In genomic region chr17:82775033-82775823, GRCh38 we compare ENCODE assay signal across 8 cellular contexts. TPM values are rescaled to one million over a fixed set of nuclear protein-coding genes. Genes with fewer than 3 reads are reported as not detected.
A peak's percentile ranks its signal among the peaks of the same experiment; 100 is the strongest.
DNase-seq lines count a peak whose midpoint lies in the region; ATAC-seq and TF ChIP-seq lines count a peak whose summit lies in the region.

No MANE protein-coding gene starts in this region.

- no peak overlapping the region for H3K4me3 ChIP-seq in heart left ventricle
- H3K4me3 ChIP-seq in prostate gland: peak overlapping the region in 1 of 2 donors; percentile 7

- peak; percentile 31 for DNase-seq in NCI-H146 (lab: John Stamatoyannopoulos, UW)
- DNase-seq in NCI-H146 treated with DMSO at 0.1 percent for 48 hours (lab: John Stamatoyannopoulos, UW; ENCODE audit: unreplicated experiment): no peak
- peak; percentile 56 for DNase-seq in NCI-H69 (lab: John Stamatoyannopoulos, UW)
- DNase-seq in activated naive CD4-positive, alpha-beta T cell treated with anti-CD3 and anti-CD28 coated beads, Interleukin-2, amount 50 U/mL, for 72 hours (ENCODE audit: low spot score in 2 of 2): peak in 1 of 2 donors; percentile 57
- DNase-seq in heart left ventricle: peak in 4 of 5 donors; percentile 63 to 83 (median 70)
- peak; percentile 70 for DNase-seq in prostate gland (ENCODE audit: low spot score)

- peak; percentile 52 to 66 for ATAC-seq in activated naive CD4-positive, alpha-beta T cell treated with anti-CD3 and anti-CD28 coated beads, Interleukin-2, amount 50 U/mL, for 72 hours
- ATAC-seq in heart left ventricle (peak in 3 of 4 donors; percentile 49 to 58 (median 54)), GM18868 (IDR thresholded peaks at IDR 0.05; ENCODE audit: unreplicated experiment) (no peak), GM19397 (IDR thresholded peaks at IDR 0.05; ENCODE audit: unreplicated experiment) (no peak)

- H3K27me3 ChIP-seq in heart left ventricle (no peaks in the 10 kb centered on the region), prostate gland (replicated peaks; ENCODE audit: insufficient read depth) (no peaks in the 10 kb centered on the region)

- peaks cover 0 to 8% (median 0%) of the 10 kb centered on the region in 12 donors for H3K4me1 ChIP-seq in heart left ventricle
- H3K4me1 ChIP-seq in prostate gland (replicated peaks): no peaks in the 10 kb centered on the region

- H3K27ac ChIP-seq in heart left ventricle (no peak overlapping the region), prostate gland (no peak overlapping the region)

- H3K9me3 ChIP-seq in heart left ventricle (no peaks in the 10 kb centered on the region), prostate gland (no peaks in the 10 kb centered on the region)

- WGBS in heart left ventricle, 4 donors: 32 to 41% (median 36%) methylated on average over 30 to 32 of the region's 32 CpGs
- 35% methylated on average over 32 of the region's 32 CpGs for WGBS in prostate gland

- intact Hi-C loops in heart left ventricle (cut with DNase I): loop anchor here in 4 of 10 donors (5.0 to 10.0 kb wide), 2 partner anchors 420 to 423 kb away; partner anchors contain the start of gene TEX19 (in 1 of the 4)
- intact Hi-C loops in prostate gland (cut with DNase I): loop anchor here (5.0 to 10.0 kb wide), 2 partner anchors 108 to 420 kb away; partner anchors contain the start of gene TEX19

- no peak overlapping the region for H3K27ac Mint-ChIP-seq in activated naive CD4-positive, alpha-beta T cell treated with anti-CD3 and anti-CD28 coated beads, Interleukin-2, amount 50 U/mL, for 72 hours

- TF ChIP-seq POLR2A in heart left ventricle (IDR thresholded peaks at IDR 0.05) (no peak), prostate gland (IDR thresholded peaks at IDR 0.05) (no peak)

- H3K9me3 Mint-ChIP-seq in activated naive CD4-positive, alpha-beta T cell treated with anti-CD3 and anti-CD28 coated beads, Interleukin-2, amount 50 U/mL, for 72 hours: no peaks in the 10 kb centered on the region

- TF ChIP-seq CTCF in heart left ventricle (IDR thresholded peaks at IDR 0.05) (peak; percentile 77 to 92 (median 84)), prostate gland (IDR thresholded peaks at IDR 0.05) (peak; percentile 66 to 89 (median 82))

- H3K36me3 ChIP-seq in heart left ventricle (peaks cover 0 to 31% (median 19%) of the 10 kb centered on the region in 9 donors), prostate gland (no peaks in the 10 kb centered on the region)

- H3K36me3 Mint-ChIP-seq in activated naive CD4-positive, alpha-beta T cell treated with anti-CD3 and anti-CD28 coated beads, Interleukin-2, amount 50 U/mL, for 72 hours: peaks cover 0 to 6% of the 10 kb centered on the region in 2 donors

RNA-seq across cellular contexts. Expression of gene TBCD, which starts 23.4 kb away (rescaled TPM):
- 100 to 1,000 TPM in 1 of 2 donors, 10 to 100 TPM in 1; 67.4 to 147 TPM for total RNA-seq in activated naive CD4-positive, alpha-beta T cell treated with anti-CD3 and anti-CD28 coated beads, Interleukin-2, amount 50 U/mL, for 72 hours
- total RNA-seq in heart left ventricle (10 to 100 TPM; 36.9 to 98.4 (median 54.9) TPM), prostate gland (100 to 1,000 TPM in 1 of 2 donors, 10 to 100 TPM in 1; 64.0 to 123 TPM)
- 10 to 100 TPM; 60.9 to 81.6 TPM for polyA plus RNA-seq in heart left ventricle

RNA-seq across cellular contexts. Expression of gene FN3K, which starts 39.8 kb away (rescaled TPM):
- 1 to 10 TPM; 3.5 to 7.0 TPM for total RNA-seq in activated naive CD4-positive, alpha-beta T cell treated with anti-CD3 and anti-CD28 coated beads, Interleukin-2, amount 50 U/mL, for 72 hours
- total RNA-seq in heart left ventricle: 100 to 1,000 TPM in 3 of 9 donors, 10 to 100 TPM in 6; 15.5 to 121 (median 69.4) TPM
- 100 to 1,000 TPM in 1 of 2 donors, 10 to 100 TPM in 1; 44.7 to 102 TPM for polyA plus RNA-seq in heart left ventricle
- total RNA-seq in prostate gland: 10 to 100 TPM; 16.9 to 32.2 TPM

RNA-seq across cellular contexts. Expression of gene FN3KRP, which starts 58.7 kb away (rescaled TPM):
- 10 to 100 TPM; 45.9 to 51.2 TPM for total RNA-seq in activated naive CD4-positive, alpha-beta T cell treated with anti-CD3 and anti-CD28 coated beads, Interleukin-2, amount 50 U/mL, for 72 hours
- total RNA-seq in heart left ventricle (10 to 100 TPM in 7 of 9 donors, 1 to 10 TPM in 2; 6.8 to 20.3 (median 15.8) TPM), prostate gland (10 to 100 TPM; 26.1 to 28.3 TPM)
- polyA plus RNA-seq in heart left ventricle: 10 to 100 TPM; 11.5 to 23.1 TPM

Comparison
In these comparisons a context has a peak if more than half of its experiments do, and no peak if none do; other contexts are left out.
1. ATAC-seq: peak in activated naive CD4-positive, alpha-beta T cell treated with anti-CD3 and anti-CD28 coated beads, Interleukin-2, amount 50 U/mL, for 72 hours (2 of 2) and heart left ventricle (3 of 4); none in GM18868 (single experiment) and GM19397 (single experiment).